19 cellular contexts compared by ENCODE assay signal in genomic region chr15:96414875-96415274, GRCh38.
DNase-seq lines count a peak whose midpoint lies in the region; ATAC-seq and TF ChIP-seq lines count a peak whose summit lies in the region.
"Had no signal": no experiment of that assay in that cellular context is flagged by ENCODE, and none has a peak within 500 bp of the region (broad histone marks: within the 10 kb centered on the region; RNA-seq: fewer than 3 reads in every experiment).

No MANE protein-coding gene starts in this region.

- H3K36me3 Mint-ChIP-seq in GM23338 (ENCODE audit: low read depth) (no peaks in the 10 kb centered on the region), neural crest cell (ENCODE audit: low read depth) (no peaks in the 10 kb centered on the region)
- H3K36me3 Mint-ChIP-seq: CD8-positive, alpha-beta T cell had no signal

- H3K4me3 ChIP-seq in GM23338 (no peak overlapping the region), RWPE2 (ENCODE audit: severe bottlenecking) (no peak overlapping the region), iPS-15b (ENCODE audit: low read depth, low read length) (peak overlapping the region; percentile 12), upper lobe of right lung (no peak overlapping the region)
- H3K4me3 ChIP-seq: A549; BLaER1 treated with 17β-estradiol and CSF1 and Interleukin-3, amounts not matched to agents 10 nM and 100 nM had no signal

- H4K20me1 ChIP-seq in GM23338 (replicated peaks; ENCODE audit: insufficient read depth) = peaks cover 46% of the 10 kb centered on the region

- H3K9me2 ChIP-seq in GM23338 (ENCODE audit: insufficient read depth) = no peaks in the 10 kb centered on the region

- no peak overlapping the region for H3K4me3 Mint-ChIP-seq in GM23338
- H3K4me3 Mint-ChIP-seq in neural crest cell = peak overlapping the region; percentile 79
- H3K4me3 Mint-ChIP-seq: B cell; CD4-positive, alpha-beta T cell; CD8-positive, alpha-beta T cell had no signal

- ATAC-seq in GM23338 = no peak
- no peak for ATAC-seq in RWPE2 (ENCODE audit: low read depth)
- no peak for ATAC-seq in upper lobe of right lung
- ATAC-seq in GM18868 (IDR thresholded peaks at IDR 0.05; ENCODE audit: unreplicated experiment) = no peak
- ATAC-seq: A549; CD8-positive, alpha-beta T cell had no signal

- H3K27me3 Mint-ChIP-seq in GM23338 (ENCODE audit: insufficient read depth, low read depth, poor library complexity) (peaks cover 100% of the 10 kb centered on the region), neural crest cell (ENCODE audit: low read depth) (peaks cover 98% of the 10 kb centered on the region)

- no peak overlapping the region for H3K27ac Mint-ChIP-seq in GM23338
- no peak overlapping the region for H3K27ac Mint-ChIP-seq in neural crest cell (ENCODE audit: unreplicated experiment)
- H3K27ac Mint-ChIP-seq: B cell; CD4-positive, alpha-beta T cell; CD8-positive, alpha-beta T cell had no signal

- H3K27me3 ChIP-seq in GM23338 (ENCODE audit: insufficient read depth) (peaks cover 100% of the 10 kb centered on the region), RWPE2 (ENCODE audit: insufficient read depth, poor library complexity, severe bottlenecking) (peaks cover 100% of the 10 kb centered on the region), iPS-15b (ENCODE audit: control insufficient read depth, insufficient read depth, low read length) (peaks cover 100% of the 10 kb centered on the region), upper lobe of right lung (peaks cover 98% of the 10 kb centered on the region)

- H3K4me1 ChIP-seq in GM23338 (ENCODE audit: insufficient read depth) (peaks cover 60% of the 10 kb centered on the region), RWPE2 (ENCODE audit: insufficient read depth, poor library complexity, severe bottlenecking) (no peaks in the 10 kb centered on the region), iPS-15b (ENCODE audit: control insufficient read depth, insufficient read depth, low read length) (no peaks in the 10 kb centered on the region), upper lobe of right lung (peaks cover 13% of the 10 kb centered on the region)
- H3K4me1 ChIP-seq: BLaER1 treated with 17β-estradiol and CSF1 and Interleukin-3, amounts not matched to agents 10 nM and 100 nM; Caco-2 had no signal

- no peak overlapping the region for H3K27ac ChIP-seq in GM23338 (ENCODE audit: low read depth)
- no peak overlapping the region for H3K27ac ChIP-seq in RWPE2 (ENCODE audit: poor library complexity, severe bottlenecking)
- H3K27ac ChIP-seq in upper lobe of right lung = no peak overlapping the region
- H3K27ac ChIP-seq: 22Rv1; A549; BLaER1 treated with 17β-estradiol and CSF1 and Interleukin-3, amounts not matched to agents 10 nM and 100 nM; C4-2B had no signal

- H2AFZ ChIP-seq in GM23338 = no peak overlapping the region

- peaks cover 18% of the 10 kb centered on the region; the same call in 1 of the 2 replicates for H3F3A ChIP-seq in GM23338 (replicated peaks; ENCODE audit: low read depth)

- no peak overlapping the region for H3K4me2 ChIP-seq in GM23338
- H3K4me2 ChIP-seq: A549; BLaER1 treated with 17β-estradiol and CSF1 and Interleukin-3, amounts not matched to agents 10 nM and 100 nM had no signal

- H3K36me3 ChIP-seq in GM23338 (ENCODE audit: insufficient read depth) = no peaks in the 10 kb centered on the region
- H3K36me3 ChIP-seq in RWPE2 (ENCODE audit: low read depth) = no peaks in the 10 kb centered on the region
- no peaks in the 10 kb centered on the region for H3K36me3 ChIP-seq in iPS-15b (ENCODE audit: control insufficient read depth, insufficient read depth, low read length)
- no peaks in the 10 kb centered on the region for H3K36me3 ChIP-seq in upper lobe of right lung
- H3K36me3 ChIP-seq: BLaER1 treated with 17β-estradiol and CSF1 and Interleukin-3, amounts not matched to agents 10 nM and 100 nM had no signal

- H3K9me3 ChIP-seq in RWPE2 (ENCODE audit: severe bottlenecking) (no peaks in the 10 kb centered on the region), iPS-15b (ENCODE audit: control insufficient read depth, insufficient read depth, low read length) (no peaks in the 10 kb centered on the region), upper lobe of right lung (no peaks in the 10 kb centered on the region)
- H3K9me3 ChIP-seq: A549, Caco-2 had no signal

- H3K79me2 ChIP-seq in GM23338 (replicated peaks; ENCODE audit: insufficient read depth) = no peaks in the 10 kb centered on the region

- H3K9ac ChIP-seq in iPS-15b (ENCODE audit: low read depth, low read length) = no peak overlapping the region
- H3K9ac ChIP-seq: BLaER1 treated with 17β-estradiol and CSF1 and Interleukin-3, amounts not matched to agents 10 nM and 100 nM had no signal

- DNase-seq in GM23338 (ENCODE audit: low spot score) (no peak), RWPE2 (ENCODE audit: low spot score) (peak; percentile 66), neural crest cell (ENCODE audit: low read depth, low spot score) (no peak), upper lobe of right lung (no peak), inferior parietal cortex (ENCODE audit: extremely low spot score) (no peak)
- DNase-seq: AML-193; Caco-2; Calu3; CD4-positive, alpha-beta T cell; CD8-positive, alpha-beta T cell; DMS79 treated with DMSO at 0.1 percent for 48 hours; GF-D8 had no signal

- intact Hi-C loops in upper lobe of right lung (cut with DNase I) = no loop called here

- peaks cover 37% of the 10 kb centered on the region for H3K4me1 Mint-ChIP-seq in GM23338
- peaks cover 64% of the 10 kb centered on the region for H3K4me1 Mint-ChIP-seq in neural crest cell
- H3K4me1 Mint-ChIP-seq: B cell had no signal

- TF ChIP-seq CTCF in GM23338 (conservative IDR thresholded peaks at IDR 0.05; ENCODE audit: low read depth in 2 of 2) (no peak), RWPE2 (IDR thresholded peaks at IDR 0.05; ENCODE audit: poor library complexity, severe bottlenecking) (no peak), neural crest cell (conservative IDR thresholded peaks at IDR 0.05) (no peak), upper lobe of right lung (IDR thresholded peaks at IDR 0.05) (no peak)

- peaks cover 2% of the 10 kb centered on the region; the same call in 1 of the 3 replicates for H3K9me3 Mint-ChIP-seq in GM23338
- H3K9me3 Mint-ChIP-seq in neural crest cell = no peaks in the 10 kb centered on the region
- H3K9me3 Mint-ChIP-seq: CD8-positive, alpha-beta T cell had no signal

TF ChIP-seq in GM23338, 12 proteins besides CTCF, POLR2A, EP300 and RAD21:
- no peak for TF ChIP-seq CREB1 (CRISPR knock-in tag; IDR thresholded peaks at IDR 0.05; ENCODE audit: low read depth)
- TF ChIP-seq EZH2 (IDR thresholded peaks at IDR 0.05; ENCODE audit: low read depth, unreplicated experiment) = peak; percentile 33
